17 cellular contexts compared by ENCODE assay signal in the genomic region with DNA sequence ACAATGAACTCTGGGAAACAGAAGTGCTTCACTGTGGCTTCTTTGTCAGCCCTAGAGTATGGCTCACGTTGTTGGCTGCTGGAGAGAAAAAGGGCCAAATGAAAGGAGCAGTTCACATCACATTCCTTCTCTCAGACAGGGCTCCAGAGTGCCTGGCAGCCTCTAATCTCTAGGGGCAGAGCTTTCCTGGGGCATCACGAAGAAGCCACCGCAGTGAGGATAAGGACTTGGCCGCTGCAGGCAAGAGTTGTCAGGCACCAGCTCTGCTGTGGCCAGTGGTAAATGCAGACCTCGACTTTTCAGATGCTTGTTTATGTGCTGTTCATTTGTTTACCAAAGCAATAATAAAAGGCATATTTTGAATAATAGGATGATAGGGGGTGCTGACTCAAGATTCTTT.
"Had no signal": no experiment of that assay in that cellular context is flagged by ENCODE, and none has a peak within 500 bp of the region (broad histone marks: within the 10 kb centered on the region; RNA-seq: fewer than 3 reads in every experiment).

No MANE protein-coding gene starts in this region.

- H3K27ac ChIP-seq: left lung, psoas muscle had no signal

- H3K27me3 ChIP-seq: left lung, sigmoid colon had no signal

- H3K9me3 ChIP-seq: left lung, psoas muscle, sigmoid colon had no signal

- H3K36me3 ChIP-seq: left lung, sigmoid colon had no signal

- DNase-seq: effector memory CD4-positive, alpha-beta T cell; islet precursor cell; left lung; mesenchymal stem cell; midbrain; psoas muscle; retina; sigmoid colon; small intestine; stimulated activated CD4-positive, alpha-beta T cell treated with anti-CD3 and anti-CD28 coated beads, Interleukin-2, amount 100 ng/mL, for 48 hours; stimulated activated naive CD4-positive, alpha-beta T cell treated with Interleukin-2 at 50 U/mL for 16 hours had no signal

- H3K4me1 ChIP-seq: left lung had no signal

- FAIRE-seq: endometrium, frontal cortex, small intestine, urothelium cell line had no signal

- ATAC-seq: esophagus mucosa; left lung; natural killer cell treated with Interleukin-12 subunit alpha and Interleukin-12 subunit beta and Interleukin-15 and Interleukin-18, amount 100 ng/mL, for 72 hours; psoas muscle had no signal

- H3K4me3 ChIP-seq: left lung, lung, psoas muscle, sigmoid colon had no signal
